ENCODE assay signal across 1 cellular context in the genomic region with DNA sequence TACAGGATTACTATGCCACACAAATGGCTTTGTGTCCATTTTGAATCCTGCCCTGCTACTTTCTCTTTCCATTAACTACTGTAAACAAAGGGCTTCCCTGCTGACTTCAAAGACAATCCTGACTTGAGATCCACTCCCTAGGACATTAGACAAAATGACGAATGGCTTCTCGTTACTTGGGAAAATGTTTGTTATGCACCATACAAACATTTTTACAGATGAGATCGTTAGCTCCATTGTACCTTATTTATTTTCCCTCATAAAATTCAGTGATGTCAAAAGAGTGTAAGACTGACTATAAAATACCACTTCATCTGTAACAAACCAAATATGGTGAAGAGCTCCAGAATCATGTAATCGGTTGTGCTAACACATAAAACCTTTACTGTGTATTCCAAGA.
TF ChIP-seq lines count a peak whose summit lies in the region.

No MANE protein-coding gene starts in this region.

TF ChIP-seq in GM23338, 12 proteins besides CTCF, POLR2A, EP300 and RAD21 (continued from another document):
- TF ChIP-seq, protein P1, sequence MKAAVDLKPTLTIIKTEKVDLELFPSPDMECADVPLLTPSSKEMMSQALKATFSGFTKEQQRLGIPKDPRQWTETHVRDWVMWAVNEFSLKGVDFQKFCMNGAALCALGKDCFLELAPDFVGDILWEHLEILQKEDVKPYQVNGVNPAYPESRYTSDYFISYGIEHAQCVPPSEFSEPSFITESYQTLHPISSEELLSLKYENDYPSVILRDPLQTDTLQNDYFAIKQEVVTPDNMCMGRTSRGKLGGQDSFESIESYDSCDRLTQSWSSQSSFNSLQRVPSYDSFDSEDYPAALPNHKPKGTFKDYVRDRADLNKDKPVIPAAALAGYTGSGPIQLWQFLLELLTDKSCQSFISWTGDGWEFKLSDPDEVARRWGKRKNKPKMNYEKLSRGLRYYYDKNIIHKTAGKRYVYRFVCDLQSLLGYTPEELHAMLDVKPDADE (IDR thresholded peaks at IDR 0.05): no peak
- TF ChIP-seq NANOG (IDR thresholded peaks at IDR 0.05; ENCODE audit: borderline replicate concordance) (no peak), JUNB (IDR thresholded peaks at IDR 0.05; ENCODE audit: unreplicated experiment) (no peak), REST (IDR thresholded peaks at IDR 0.05; ENCODE audit: unreplicated experiment) (no peak), EZH2phosphoT487 (IDR thresholded peaks at IDR 0.05; ENCODE audit: unreplicated experiment) (no peak), CREB1 (CRISPR knock-in tag; IDR thresholded peaks at IDR 0.05; ENCODE audit: low read depth) (no peak), EZH2 (IDR thresholded peaks at IDR 0.05; ENCODE audit: low read depth, unreplicated experiment) (no peak)
